In the genomic region with DNA sequence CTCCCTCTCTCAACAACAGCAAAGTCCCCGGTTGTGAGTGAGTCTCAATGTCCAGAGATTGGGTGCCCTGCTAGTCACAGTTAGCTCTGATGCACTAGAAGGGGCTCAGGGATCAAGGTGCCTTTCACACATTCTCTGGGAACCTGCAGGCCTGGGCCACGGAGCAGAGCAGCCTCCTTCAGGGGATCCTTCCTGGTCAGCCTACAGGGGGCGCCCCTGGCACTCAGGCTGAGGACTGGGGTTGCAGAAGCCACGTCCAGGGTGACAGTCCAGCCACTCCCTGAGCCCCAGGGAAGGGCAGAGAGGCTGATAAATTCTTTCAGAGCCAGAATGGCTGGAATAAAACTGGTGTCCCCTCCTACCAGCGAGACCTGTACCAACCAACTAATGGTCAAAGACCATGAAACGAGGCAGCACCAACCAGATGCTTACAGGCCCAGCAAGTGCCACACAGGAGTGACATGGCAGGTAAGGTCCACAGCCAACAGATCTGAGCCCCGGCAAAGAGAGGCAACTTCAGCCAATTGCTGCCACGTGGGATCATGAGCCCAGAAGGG, we compare ENCODE assay signal across 8 cellular contexts. TPM values are rescaled to one million over a fixed set of nuclear protein-coding genes. Genes with fewer than 3 reads are reported as not detected.
DNase-seq lines count a peak whose midpoint lies in the region; ATAC-seq and TF ChIP-seq lines count a peak whose summit lies in the region.

No MANE protein-coding gene starts in this region.

- peak; percentile 44 for ATAC-seq in GM19324 (IDR thresholded peaks at IDR 0.05; ENCODE audit: low FRiP score, unreplicated experiment)
- peak; percentile 81 for ATAC-seq in PC-3
- ATAC-seq in activated T-cell treated with anti-CD3 and anti-CD28 coated beads, Interleukin-2, amount 50 U/mL, for 72 hours (replicated peaks in 1 of 2) = peak; percentile 85
- ATAC-seq in gastroesophageal sphincter = peak; percentile 52
- ATAC-seq in GM19351 (IDR thresholded peaks at IDR 0.05; ENCODE audit: unreplicated experiment) = no peak
- ATAC-seq in GM19452 (IDR thresholded peaks at IDR 0.05; ENCODE audit: unreplicated experiment) = no peak

- TF ChIP-seq EP300 in gastroesophageal sphincter (IDR thresholded peaks at IDR 0.05) = no peak

- H3K23ac ChIP-seq in trophoblast cell (ENCODE audit: low read length) = no peak overlapping the region

- H4K8ac ChIP-seq in trophoblast cell (ENCODE audit: low read depth, low read length) = no peak overlapping the region

- no peak overlapping the region for H3K14ac ChIP-seq in trophoblast cell (ENCODE audit: low read length)

- H2BK5ac ChIP-seq in trophoblast cell (ENCODE audit: low read depth, low read length, poor library complexity) = no peak overlapping the region

- POLR2A ChIA-PET in PC-3 (lab: Charles Lee; ENCODE audit: unreplicated experiment) = no interaction called here

- H3K36me3 Mint-ChIP-seq in activated T-cell treated with anti-CD3 and anti-CD28 coated beads, Interleukin-2, amount 50 U/mL, for 72 hours (ENCODE audit: insufficient read depth in 2 of 2) = no peaks in the 10 kb centered on the region

- no peak overlapping the region for H3K27ac Mint-ChIP-seq in activated T-cell treated with anti-CD3 and anti-CD28 coated beads, Interleukin-2, amount 50 U/mL, for 72 hours

- no peak overlapping the region for H4K12ac ChIP-seq in trophoblast cell (ENCODE audit: low read depth, low read length)

- no peaks in the 10 kb centered on the region for H3K9me3 ChIP-seq in PC-3 (ENCODE audit: low read length)
- no peaks in the 10 kb centered on the region for H3K9me3 ChIP-seq in gastroesophageal sphincter
- H3K9me3 ChIP-seq in trophoblast cell (ENCODE audit: insufficient read depth, low read depth, low read length) = peaks cover 2% of the 10 kb centered on the region

- DNase-seq in Ammon's horn (ENCODE audit: low spot score) = peak; percentile 62
- DNase-seq in PC-3 = peak; percentile 40
- DNase-seq in activated T-cell treated with anti-CD3 and anti-CD28 coated beads, Interleukin-2, amount 50 U/mL, for 72 hours = peak; percentile 75 to 79
- DNase-seq in trophoblast cell = peak; percentile 57 to 65

- H2BK120ac ChIP-seq in trophoblast cell (ENCODE audit: insufficient read depth, low read length, poor library complexity) = no peak overlapping the region

- H3K27ac ChIP-seq in PC-3 (ENCODE audit: low read length) = no peak overlapping the region
- H3K27ac ChIP-seq in gastroesophageal sphincter = no peak overlapping the region
- no peak overlapping the region for H3K27ac ChIP-seq in trophoblast cell (ENCODE audit: low read depth, low read length)

- H4K20me1 ChIP-seq in PC-3 (ENCODE audit: low read length) = no peaks in the 10 kb centered on the region

- H4K91ac ChIP-seq in trophoblast cell (ENCODE audit: low read depth, low read length) = no peak overlapping the region

- H3K4me3 ChIP-seq in PC-3 (ENCODE audit: low read length) (no peak overlapping the region), gastroesophageal sphincter (no peak overlapping the region), trophoblast cell (ENCODE audit: low read depth, low read length) (no peak overlapping the region)

- no peaks in the 10 kb centered on the region for H3K4me1 Mint-ChIP-seq in activated T-cell treated with anti-CD3 and anti-CD28 coated beads, Interleukin-2, amount 50 U/mL, for 72 hours (ENCODE audit: low read depth)

- H3K79me2 ChIP-seq in PC-3 (ENCODE audit: low read length) (no peaks in the 10 kb centered on the region), trophoblast cell (ENCODE audit: control insufficient read depth, insufficient read depth, low read length, poor library complexity) (no peaks in the 10 kb centered on the region)

- H3K9ac ChIP-seq in PC-3 (ENCODE audit: low read length) = no peak overlapping the region
- H3K9ac ChIP-seq in trophoblast cell (ENCODE audit: low read length) = no peak overlapping the region

- H3K9me2 ChIP-seq in PC-3 (replicated peaks; ENCODE audit: low read length) = no peaks in the 10 kb centered on the region

- H3K4me2 ChIP-seq in PC-3 (ENCODE audit: low read length) = no peak overlapping the region
- no peak overlapping the region for H3K4me2 ChIP-seq in trophoblast cell (ENCODE audit: low read length)

- no peaks in the 10 kb centered on the region for H3K9me3 Mint-ChIP-seq in activated T-cell treated with anti-CD3 and anti-CD28 coated beads, Interleukin-2, amount 50 U/mL, for 72 hours

- TF ChIP-seq POLR2A in gastroesophageal sphincter (IDR thresholded peaks at IDR 0.05) = no peak

- CTCF ChIA-PET in PC-3 (lab: Charles Lee) = interaction anchor here (0.9 kb wide), 1 partner anchor 23 kb away, joined by 3 read pairs; no protein-coding TSS in a partner anchor

- peaks cover 8% of the 10 kb centered on the region for H3K4me1 ChIP-seq in PC-3 (ENCODE audit: insufficient read depth, low read length)
- H3K4me1 ChIP-seq in gastroesophageal sphincter = peaks cover 0 to 8% (median 3%) of the 10 kb centered on the region in 3 donors
- peaks cover 11 to 13% of the 10 kb centered on the region in 2 experiments for H3K4me1 ChIP-seq in trophoblast cell (ENCODE audit: control insufficient read depth in 1 of 2, insufficient read depth in 2 of 2, low read length in 2 of 2)

- no peaks in the 10 kb centered on the region for H3K27me3 Mint-ChIP-seq in activated T-cell treated with anti-CD3 and anti-CD28 coated beads, Interleukin-2, amount 50 U/mL, for 72 hours (ENCODE audit: low read depth)

- no peaks in the 10 kb centered on the region for H3K79me1 ChIP-seq in trophoblast cell (ENCODE audit: low read length)

- BruUV-seq in PC-3 (replicated peaks; lab: Mats Ljungman, UMichigan) = no TSS peak

- H3K4ac ChIP-seq in trophoblast cell (ENCODE audit: low read depth, low read length) = no peak overlapping the region

- no peaks in the 10 kb centered on the region; the same call in 1 of the 2 replicates for H3K36me3 ChIP-seq in PC-3 (ENCODE audit: low read depth, low read length)
- peaks cover 0 to 64% of the 10 kb centered on the region in 2 donors for H3K36me3 ChIP-seq in gastroesophageal sphincter
- peaks cover 49 to 56% of the 10 kb centered on the region in 2 experiments for H3K36me3 ChIP-seq in trophoblast cell (ENCODE audit: control insufficient read depth in 1 of 2, insufficient read depth in 2 of 2, low read length in 2 of 2)

- H3F3A ChIP-seq in PC-3 (ENCODE audit: low read length, unreplicated experiment) = no peaks in the 10 kb centered on the region

- H2AFZ ChIP-seq in PC-3 (ENCODE audit: low read length) = no peak overlapping the region
- no peak overlapping the region for H2AFZ ChIP-seq in trophoblast cell (ENCODE audit: insufficient read depth, low read length, poor library complexity)

- H2AK5ac ChIP-seq in trophoblast cell (ENCODE audit: low read length) = no peak overlapping the region

- H3K27me3 ChIP-seq in PC-3 (ENCODE audit: low read length) = no peaks in the 10 kb centered on the region
- no peaks in the 10 kb centered on the region for H3K27me3 ChIP-seq in gastroesophageal sphincter
- no peaks in the 10 kb centered on the region for H3K27me3 ChIP-seq in trophoblast cell (ENCODE audit: insufficient read depth, low read length)

- H3K18ac ChIP-seq in trophoblast cell (ENCODE audit: low read length) = no peak overlapping the region

- TF ChIP-seq CTCF in PC-3 (conservative IDR thresholded peaks at IDR 0.05; ENCODE audit: low read depth, low read length) (peak; percentile 76), gastroesophageal sphincter (IDR thresholded peaks at IDR 0.05) (peak in 3 of 4 experiments; percentile 49 to 78 (median 54))

- H3K4me3 Mint-ChIP-seq in activated T-cell treated with anti-CD3 and anti-CD28 coated beads, Interleukin-2, amount 50 U/mL, for 72 hours = no peak overlapping the region

- peak overlapping the region; percentile 32 for H2BK12ac ChIP-seq in trophoblast cell (ENCODE audit: low read length)

- intact Hi-C loops in PC-3 (cut with micrococcal nuclease) = no loop called here

- 66 to 83% methylated on average over 1 to 2 of the region's 8 CpGs for WGBS in gastroesophageal sphincter (ENCODE audit: low coverage in 1 of 2), 2 donors
- no CpG with 5 or more reads among the region's 8 CpGs for WGBS in trophoblast cell (ENCODE audit: extremely low coverage, insufficient coverage, insufficient read length)

RNA-seq across cellular contexts. Expression of gene ST3GAL2, which starts 43.5 kb away (rescaled TPM):
- total RNA-seq in PC-3 (2014; rRNA removed) (9.3 and 9.8 TPM in 2 replicates), gastroesophageal sphincter (10 to 100 TPM; 17.6 to 35.6 (median 24.8) TPM)
- total RNA-seq in activated T-cell treated with anti-CD3 and anti-CD28 coated beads, Interleukin-2, amount 50 U/mL, for 72 hours = 10 to 100 TPM; 15.9 to 18.3 TPM
- 28.0 and 29.6 TPM in 2 replicates for polyA plus RNA-seq in trophoblast cell (2013)

RNA-seq across cellular contexts. Expression of gene DDX19A, which starts 48.7 kb away (rescaled TPM):
- total RNA-seq in PC-3 (2014; rRNA removed) = 33.4 and 40.5 TPM in 2 replicates
- 10 to 100 TPM; 37.1 to 46.8 TPM for total RNA-seq in activated T-cell treated with anti-CD3 and anti-CD28 coated beads, Interleukin-2, amount 50 U/mL, for 72 hours
- 10 to 100 TPM; 44.4 to 63.3 (median 50.7) TPM for total RNA-seq in gastroesophageal sphincter
- polyA plus RNA-seq in trophoblast cell (2013) = 23.7 and 23.9 TPM in 2 replicates

RNA-seq across cellular contexts. Expression of gene FCSK, which starts 59.0 kb away (rescaled TPM):
- total RNA-seq in PC-3 (2014; rRNA removed) (9.7 and 11.7 TPM in 2 replicates), gastroesophageal sphincter (10 to 100 TPM in 3 of 4 donors, 1 to 10 TPM in 1; 6.9 to 21.8 (median 12.4) TPM)
- total RNA-seq in activated T-cell treated with anti-CD3 and anti-CD28 coated beads, Interleukin-2, amount 50 U/mL, for 72 hours = 10 to 100 TPM; 15.4 to 18.0 TPM
- 2.9 and 3.5 TPM in 2 replicates for polyA plus RNA-seq in trophoblast cell (2013)

Comparison
In these comparisons a context has a peak if more than half of its experiments do, and no peak if none do; other contexts are left out.
1. ATAC-seq: peak in GM19324 (single experiment), PC-3 (single experiment), activated T-cell treated with anti-CD3 and anti-CD28 coated beads, Interleukin-2, amount 50 U/mL, for 72 hours (2 of 2) and gastroesophageal sphincter (single experiment); none in GM19351 (single experiment) and GM19452 (single experiment).
2. Peak in every context shown above with its lines, with median percentiles within 50 percentile points of each other: DNase-seq.